In genomic region chr10:608331-609265, GRCh38 we compare ENCODE assay signal across 17 cellular contexts.
DNase-seq lines count a peak whose midpoint lies in the region; ATAC-seq and TF ChIP-seq lines count a peak whose summit lies in the region.
"Had no signal": no experiment of that assay in that cellular context is flagged by ENCODE, and none has a peak within 500 bp of the region (broad histone marks: within the 10 kb centered on the region; RNA-seq: fewer than 3 reads in every experiment).

No MANE protein-coding gene starts in this region.

- H3K36me3 ChIP-seq in muscle layer of colon (ENCODE audit: insufficient read depth, low read length) (no peaks in the 10 kb centered on the region), MM.1S (replicated peaks; ENCODE audit: insufficient read depth, low read length) (no peaks in the 10 kb centered on the region)
- H3K36me3 ChIP-seq: Peyer's patch, right atrium auricular region had no signal

- no peaks in the 10 kb centered on the region for H3K27me3 ChIP-seq in muscle layer of colon (ENCODE audit: control insufficient read depth in 1 of 2, insufficient read depth in 2 of 2, low read length in 2 of 2)
- no peaks in the 10 kb centered on the region for H3K27me3 ChIP-seq in MM.1S (replicated peaks; ENCODE audit: insufficient read depth, low read length)
- H3K27me3 ChIP-seq: Peyer's patch, right atrium auricular region had no signal

- no peak overlapping the region for H3K4me2 ChIP-seq in MM.1S (ENCODE audit: low read depth, low read length)

- peak; percentile 7 for DNase-seq in ACHN
- peak; percentile 30 for DNase-seq in ELR (ENCODE audit: low read depth)
- no peak for DNase-seq in caudate nucleus (lab: John Stamatoyannopoulos, UW)
- no peak for DNase-seq in MM.1S
- no peak for DNase-seq in activated CD4-positive, CD25-positive, alpha-beta regulatory T cell treated with anti-CD3 and anti-CD28 coated beads, Interleukin-2, amount 50 U/mL, for 72 hours
- DNase-seq in iPS-NIHi7 (ENCODE audit: extremely low spot score), result no peak
- DNase-seq: activated CD8-positive, alpha-beta memory T cell treated with anti-CD3 and anti-CD28 coated beads for 24 hours; activated effector memory CD4-positive, alpha-beta T cell treated with anti-CD3 and anti-CD28 coated beads, Interleukin-2, amount 50 U/mL, for 16 hours; DMS79; GOT3; naive thymus-derived CD8-positive, alpha-beta T cell; NCI-H187; NCI-H526; Peyer's patch had no signal

- H3F3A ChIP-seq in MM.1S (ENCODE audit: insufficient read depth, low read length), result no peaks in the 10 kb centered on the region

- H3K4me1 ChIP-seq in muscle layer of colon (ENCODE audit: insufficient read depth, low read length), result peaks cover 72% of the 10 kb centered on the region
- H3K4me1 ChIP-seq in MM.1S (ENCODE audit: low read length), result no peaks in the 10 kb centered on the region

- no peak for ATAC-seq in GM21576 (IDR thresholded peaks at IDR 0.05; ENCODE audit: unreplicated experiment)
- ATAC-seq: naive thymus-derived CD8-positive, alpha-beta T cell had no signal

- no peak for TF ChIP-seq CTCF in MM.1S (IDR thresholded peaks at IDR 0.05; ENCODE audit: low read length)

- no peaks in the 10 kb centered on the region for H4K20me1 ChIP-seq in MM.1S (ENCODE audit: insufficient read depth, low read length)

- no peaks in the 10 kb centered on the region for H3K9me2 ChIP-seq in MM.1S (replicated peaks; ENCODE audit: insufficient read depth, low read length)

- no peaks in the 10 kb centered on the region for H3K9me3 ChIP-seq in muscle layer of colon (ENCODE audit: low read length)
- H3K9me3 ChIP-seq in MM.1S (replicated peaks; ENCODE audit: insufficient read depth, low read length), result no peaks in the 10 kb centered on the region
- H3K9me3 ChIP-seq: Peyer's patch, right atrium auricular region had no signal

- H3K27ac ChIP-seq in caudate nucleus (ENCODE audit: low read depth, low read length), result peak overlapping the region; percentile 22
- peak overlapping the region; percentile 10 for H3K27ac ChIP-seq in muscle layer of colon (ENCODE audit: low read depth, low read length)
- no peak overlapping the region for H3K27ac ChIP-seq in MM.1S (ENCODE audit: low read length)

- in situ Hi-C loops in ACHN (cut with HindIII; ENCODE audit: low pct_ligation_motif_present, low pct_unique_long_range_greater_than_20kb, low sequenced_read_pairs), result no loop called here

- H2AFZ ChIP-seq in MM.1S (ENCODE audit: low read length), result no peak overlapping the region

- H3K9ac ChIP-seq in muscle layer of colon (ENCODE audit: low read length) (no peak overlapping the region), MM.1S (ENCODE audit: low read length) (no peak overlapping the region)

- H3K4me3 ChIP-seq in muscle layer of colon (ENCODE audit: low read depth in 1 of 2, low read length in 2 of 2) (no peak overlapping the region), MM.1S (ENCODE audit: low read length) (no peak overlapping the region)
- H3K4me3 ChIP-seq: Peyer's patch, right atrium auricular region had no signal

- no peaks in the 10 kb centered on the region for H3K79me2 ChIP-seq in MM.1S (ENCODE audit: low read length)

Comparison
In these comparisons a context has a peak if more than half of its experiments do, and no peak if none do; other contexts are left out.
1. DNase-seq: peak in ACHN (single experiment) and ELR (single experiment); none in caudate nucleus (0 of 61), MM.1S (single experiment), activated CD4-positive, CD25-positive, alpha-beta regulatory T cell treated with anti-CD3 and anti-CD28 coated beads, Interleukin-2, amount 50 U/mL, for 72 hours (single experiment) and iPS-NIHi7 (single experiment).